Comparison of ENCODE assay signal across 16 cellular contexts in genomic region chr7:149188637-149189259, GRCh38. TPM values are rescaled to one million over a fixed set of nuclear protein-coding genes. Genes with fewer than 3 reads are reported as not detected.
DNase-seq lines count a peak whose midpoint lies in the region; ATAC-seq and TF ChIP-seq lines count a peak whose summit lies in the region.
"Had no signal": no experiment of that assay in that cellular context is flagged by ENCODE, and none has a peak within 500 bp of the region (broad histone marks: within the 10 kb centered on the region; RNA-seq: fewer than 3 reads in every experiment).

No MANE protein-coding gene starts in this region.

- H3K4me3 ChIP-seq in heart right ventricle (no peak overlapping the region), SK-N-SH (ENCODE audit: low read depth in 2 of 2, low read length in 1 of 2) (no peak overlapping the region), spleen (no peak overlapping the region), left lung (no peak overlapping the region)

- H3K4me2 ChIP-seq in SK-N-SH: peak overlapping the region; percentile 38; the same call in 1 of the 2 replicates

- H3K9me3 ChIP-seq in heart right ventricle (no peaks in the 10 kb centered on the region), SK-N-SH (no peaks in the 10 kb centered on the region), spleen (no peaks in the 10 kb centered on the region), left lung (no peaks in the 10 kb centered on the region)

- H3K27ac ChIP-seq in heart right ventricle (no peak overlapping the region), SK-N-SH (ENCODE audit: low read depth in 2 of 2, low read length in 1 of 2) (peak overlapping the region in 1 of 2 experiments; percentile 23; a peak in 2 of 4 replicates), spleen (no peak overlapping the region), left lung (no peak overlapping the region)
- H3K27ac ChIP-seq: HL-60 had no signal

- TF ChIP-seq RAD21 in SK-N-SH (IDR thresholded peaks at IDR 0.05; ENCODE audit: low read length): no peak

- H3K79me2 ChIP-seq in SK-N-SH (ENCODE audit: insufficient read depth): no peaks in the 10 kb centered on the region

- no peak overlapping the region; the same call in 1 of the 2 replicates for H2AFZ ChIP-seq in SK-N-SH (ENCODE audit: low read depth)

- no peaks in the 10 kb centered on the region for H3K4me1 ChIP-seq in heart right ventricle
- H3K4me1 ChIP-seq in SK-N-SH (ENCODE audit: control insufficient read depth in 1 of 2, insufficient read depth in 2 of 2, low read depth in 1 of 2, low read length in 1 of 2): peaks cover 0 to 7% of the 10 kb centered on the region in 2 experiments; a peak in 1 of 4 replicates
- H3K4me1 ChIP-seq in spleen: peaks cover 0 to 13% (median 3%) of the 10 kb centered on the region in 6 donors
- H3K4me1 ChIP-seq in left lung: peaks cover 0 to 6% of the 10 kb centered on the region in 2 donors

- WGBS in heart right ventricle, 2 donors: 60 to 61% methylated on average over 12 of the region's 12 CpGs
- WGBS in SK-N-SH (ENCODE audit: low lambda C conversion rate): 24% methylated on average over 12 of the region's 12 CpGs
- 63 to 79% (median 68%) methylated on average over 12 of the region's 12 CpGs for WGBS in spleen, 5 donors

- DNase-seq in left cardiac atrium (peak; percentile 35), heart right ventricle (no peak), SK-N-SH (peak; percentile 48), iris pigment epithelial cell (ENCODE audit: low read depth) (peak; percentile 60), spleen (peak; percentile 41), left lung (no peak), NCI-H2029 (lab: John Stamatoyannopoulos, UW) (no peak)
- DNase-seq: COR-L47, H7, NCI-H1105 treated with DMSO at 0.1 percent for 48 hours, NCI-H1694 treated with DMSO at 0.1 percent for 48 hours, NCI-H2171 treated with DMSO at 0.1 percent for 48 hours, NCI-H510A, Right ventricle myocardium superior had no signal

- CTCF ChIA-PET in SK-N-SH (lab: Yijun Ruan, JAX): interaction anchor here (0.6 to 2.2 kb wide), 6 partner anchors 10 to 62 kb away, joined by 3 to 12 read pairs (median 4); partner anchors contain the start of genes ZNF398 and ZNF425

- no peaks in the 10 kb centered on the region for H3K36me3 ChIP-seq in heart right ventricle
- H3K36me3 ChIP-seq in SK-N-SH (replicated peaks in 1 of 2; ENCODE audit: control insufficient read depth in 1 of 2, insufficient read depth in 2 of 2, low read length in 1 of 2): no peaks in the 10 kb centered on the region
- no peaks in the 10 kb centered on the region for H3K36me3 ChIP-seq in spleen
- H3K36me3 ChIP-seq in left lung: no peaks in the 10 kb centered on the region

- no peak for TF ChIP-seq POLR2A in spleen (IDR thresholded peaks at IDR 0.05)

- H4K20me1 ChIP-seq in SK-N-SH (ENCODE audit: insufficient read depth): no peaks in the 10 kb centered on the region

- ATAC-seq in left cardiac atrium (peak in 1 of 2 donors; percentile 27), heart right ventricle (no peak), GM19452 (IDR thresholded peaks at IDR 0.05; ENCODE audit: unreplicated experiment) (no peak), left lung (no peak)

- intact Hi-C loops in left cardiac atrium (cut with DNase I) (no loop called here), heart right ventricle (cut with DNase I) (no loop called here), spleen (cut with DNase I; ENCODE audit: low total_unique reads) (no loop called here), left lung (cut with DNase I) (no loop called here)

- H3K27me3 ChIP-seq in heart right ventricle: peaks cover 0 to 3% (median 0%) of the 10 kb centered on the region in 7 donors
- no peaks in the 10 kb centered on the region; the same call in 1 of the 2 replicates for H3K27me3 ChIP-seq in SK-N-SH (ENCODE audit: insufficient read depth)
- no peaks in the 10 kb centered on the region for H3K27me3 ChIP-seq in spleen (replicated peaks in 1 of 7)
- peaks cover 0 to 7% of the 10 kb centered on the region in 2 donors for H3K27me3 ChIP-seq in left lung

- peaks cover 11% of the 10 kb centered on the region for H3F3A ChIP-seq in SK-N-SH (replicated peaks; ENCODE audit: insufficient read depth)

- no peak for TF ChIP-seq EP300 in SK-N-SH (IDR thresholded peaks at IDR 0.05; ENCODE audit: borderline replicate concordance in 1 of 2, low read depth in 1 of 2, low read length in 1 of 2)

- H3K9me2 ChIP-seq in SK-N-SH: no peaks in the 10 kb centered on the region

- no peak overlapping the region for H3K9ac ChIP-seq in SK-N-SH

- TF ChIP-seq CTCF in heart right ventricle (IDR thresholded peaks at IDR 0.05) (no peak), SK-N-SH (IDR thresholded peaks at IDR 0.05) (no peak), spleen (IDR thresholded peaks at IDR 0.05 in 8 of 11, conservative IDR thresholded peaks at IDR 0.05 in 3 of 11) (no peak), left lung (IDR thresholded peaks at IDR 0.05) (no peak)

- POLR2A ChIA-PET in SK-N-SH (lab: Yijun Ruan, JAX): interaction anchor here (1.0 kb wide), 1 partner anchor 42 kb away, joined by 4 read pairs; no protein-coding TSS in a partner anchor

TF ChIP-seq in SK-N-SH, 30 proteins besides CTCF, POLR2A, EP300 and RAD21:
- no peak for TF ChIP-seq FOSL2 (IDR thresholded peaks at IDR 0.05; ENCODE audit: borderline replicate concordance, low read depth)
- no peak for TF ChIP-seq ELF1 (IDR thresholded peaks at IDR 0.05)
- no peak for TF ChIP-seq EZH2phosphoT487 (IDR thresholded peaks at IDR 0.05; ENCODE audit: borderline replicate concordance, low read depth)
- no peak for TF ChIP-seq MEF2A (IDR thresholded peaks at IDR 0.05; ENCODE audit: borderline replicate concordance, low read depth)
- no peak for TF ChIP-seq RFX5 (IDR thresholded peaks at IDR 0.05; ENCODE audit: low read length)
- no peak for TF ChIP-seq FOXJ3 (CRISPR knock-in tag; IDR thresholded peaks at IDR 0.05)
TF ChIP-seq in SK-N-SH: peak in this region for 0.

RNA-seq across cellular contexts. Expression of gene ZNF282, which starts 6.6 kb away (rescaled TPM):
- total RNA-seq in left cardiac atrium: 10 to 100 TPM; 11.5 to 13.3 TPM
- total RNA-seq in heart right ventricle: 10 to 100 TPM; 10.4 to 19.9 (median 12.9) TPM
- polyA plus RNA-seq in heart right ventricle: 1 to 10 TPM; 6.7 to 8.1 TPM
- 15.0 and 17.9 TPM in 2 replicates for polyA plus RNA-seq in SK-N-SH (2012; rRNA removed)
- polyA plus RNA-seq in SK-N-SH (2012; cell fraction: cytosol; rRNA removed): 7.0 and 10.8 TPM in 2 replicates
- 32.3 and 36.8 TPM in 2 replicates for polyA plus RNA-seq in SK-N-SH (2012; cell fraction: nucleus; rRNA removed)
- total RNA-seq in spleen: 10 to 100 TPM; 16.9 to 25.8 (median 19.4) TPM
- polyA plus RNA-seq in spleen: 10 to 100 TPM in 1 of 3 donors, 1 to 10 TPM in 2; 4.7 to 10.8 (median 6.0) TPM
- 10 to 100 TPM; 20.1 to 20.3 TPM for total RNA-seq in left lung

RNA-seq across cellular contexts. Expression of gene ZNF398, which starts 41.5 kb away (rescaled TPM):
- 10 to 100 TPM in 1 of 2 donors, 1 to 10 TPM in 1; 7.3 to 10.7 TPM for total RNA-seq in left cardiac atrium
- total RNA-seq in heart right ventricle: 1 to 10 TPM; 6.6 to 9.2 (median 7.8) TPM
- polyA plus RNA-seq in heart right ventricle: 1 to 10 TPM; 2.0 to 2.6 TPM
- polyA plus RNA-seq in SK-N-SH (2012; rRNA removed): 4.5 and 4.7 TPM in 2 replicates
- polyA plus RNA-seq in SK-N-SH (2012; cell fraction: cytosol; rRNA removed): 2.8 and 3.6 TPM in 2 replicates
- polyA plus RNA-seq in SK-N-SH (2012; cell fraction: nucleus; rRNA removed): 6.3 and 6.6 TPM in 2 replicates
- total RNA-seq in spleen: 10 to 100 TPM; 13.7 to 23.7 (median 16.6) TPM
- 1 to 10 TPM; 1.6 to 3.3 (median 2.0) TPM for polyA plus RNA-seq in spleen
- 10 to 100 TPM; 11.2 to 13.7 TPM for total RNA-seq in left lung

RNA-seq across cellular contexts. Expression of gene ZNF212, which starts 50.7 kb away (rescaled TPM):
- total RNA-seq in left cardiac atrium (1 to 10 TPM; 4.9 to 6.0 TPM), heart right ventricle (1 to 10 TPM; 3.7 to 5.9 (median 4.8) TPM), spleen (10 to 100 TPM in 6 of 7 donors, 1 to 10 TPM in 1; 9.1 to 15.0 (median 13.2) TPM), left lung (1 to 10 TPM; 7.4 to 9.0 TPM)
- polyA plus RNA-seq in heart right ventricle (1 to 10 TPM; 3.6 to 5.5 TPM), SK-N-SH (2012; rRNA removed) (9.3 and 11.5 TPM in 2 replicates), spleen (10 to 100 TPM in 2 of 3 donors, 1 to 10 TPM in 1; 6.7 to 13.4 (median 12.5) TPM)
- 5.7 and 7.0 TPM in 2 replicates for polyA plus RNA-seq in SK-N-SH (2012; cell fraction: cytosol; rRNA removed)
- 41.8 and 45.0 TPM in 2 replicates for polyA plus RNA-seq in SK-N-SH (2012; cell fraction: nucleus; rRNA removed)

Comparison
In these comparisons a context has a peak if more than half of its experiments do, and no peak if none do; other contexts are left out.
1. DNase-seq: peak in left cardiac atrium (single experiment), SK-N-SH (single experiment), iris pigment epithelial cell (single experiment) and spleen (single experiment); none in heart right ventricle (0 of 2), left lung (0 of 2) and NCI-H2029 (single experiment).